Comparison of ENCODE assay signal across 8 cellular contexts in the genomic region with DNA sequence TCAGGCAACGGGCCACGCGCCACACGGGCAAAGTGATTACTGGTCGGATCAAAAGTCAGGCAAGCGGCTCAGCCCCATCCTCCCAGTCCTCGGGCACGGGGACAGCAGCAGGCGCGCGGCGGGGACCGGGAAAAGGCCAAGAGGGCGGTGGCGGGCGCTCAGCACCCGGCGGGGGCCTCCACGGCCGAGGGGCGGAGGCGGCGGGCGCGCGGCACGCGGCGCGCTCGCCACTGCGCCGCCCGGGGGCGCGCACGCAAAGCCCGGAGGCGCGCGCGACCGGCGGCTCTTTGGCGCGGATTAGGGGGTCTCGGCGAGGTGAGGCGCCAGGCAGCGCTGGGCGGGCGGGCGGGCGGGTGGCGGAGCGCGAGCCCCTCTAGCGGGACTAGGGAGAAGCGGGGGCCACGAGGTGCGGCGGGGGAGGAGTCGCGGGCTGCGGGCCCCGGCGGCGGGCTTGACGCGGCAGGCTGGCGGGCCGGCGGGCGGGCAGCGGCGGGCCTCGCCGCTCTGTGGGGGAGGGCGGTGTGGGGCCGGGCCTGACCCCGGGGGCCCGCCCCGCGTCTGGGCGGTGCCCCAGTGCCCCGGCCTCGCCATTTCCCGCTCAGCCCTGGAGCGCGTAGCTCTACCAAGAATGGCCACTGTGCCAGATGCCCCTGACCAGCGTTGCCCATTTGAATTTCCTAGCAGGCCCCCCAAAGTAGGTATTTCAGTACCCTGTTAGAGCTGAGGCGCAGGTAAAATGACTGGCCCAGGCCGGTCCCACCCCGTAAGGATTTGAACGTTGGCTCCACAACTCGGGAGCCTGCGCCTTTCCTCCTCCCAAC. TPM values are rescaled to one million over a fixed set of nuclear protein-coding genes. Genes with fewer than 3 reads are reported as not detected.
A peak's percentile ranks its signal among the peaks of the same experiment; 100 is the strongest.
DNase-seq lines count a peak whose midpoint lies in the region; ATAC-seq and TF ChIP-seq lines count a peak whose summit lies in the region.

A gene (minus strand): TSS at position 202 of the 821 bp plus-strand sequence. CDS start 537 bp downstream, outside the sequence.
A gene with protein sequence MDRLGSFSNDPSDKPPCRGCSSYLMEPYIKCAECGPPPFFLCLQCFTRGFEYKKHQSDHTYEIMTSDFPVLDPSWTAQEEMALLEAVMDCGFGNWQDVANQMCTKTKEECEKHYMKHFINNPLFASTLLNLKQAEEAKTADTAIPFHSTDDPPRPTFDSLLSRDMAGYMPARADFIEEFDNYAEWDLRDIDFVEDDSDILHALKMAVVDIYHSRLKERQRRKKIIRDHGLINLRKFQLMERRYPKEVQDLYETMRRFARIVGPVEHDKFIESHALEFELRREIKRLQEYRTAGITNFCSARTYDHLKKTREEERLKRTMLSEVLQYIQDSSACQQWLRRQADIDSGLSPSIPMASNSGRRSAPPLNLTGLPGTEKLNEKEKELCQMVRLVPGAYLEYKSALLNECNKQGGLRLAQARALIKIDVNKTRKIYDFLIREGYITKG (plus strand): TSS at position 252 of the 821 bp plus-strand sequence. CDS start 4,480 bp downstream, outside the sequence.

- H3K27ac Mint-ChIP-seq in activated naive CD8-positive, alpha-beta T cell treated with anti-CD3 and anti-CD28 coated beads, Interleukin-2, amount 10 ng/mL, durations not matched to agents 7 days and 5 days: peak within 1 kb of the TSS; percentile 95

- H3K4me1 Mint-ChIP-seq in activated naive CD8-positive, alpha-beta T cell treated with anti-CD3 and anti-CD28 coated beads, Interleukin-2, amount 10 ng/mL, durations not matched to agents 7 days and 5 days: peaks cover 44% of the 10 kb centered on the region

- TF ChIP-seq EP300 in tibial nerve (IDR thresholded peaks at IDR 0.05): peak in 1 of 2 donors; percentile 75

- peak within 1 kb of the TSS; percentile 97 for H3K4me3 Mint-ChIP-seq in activated naive CD8-positive, alpha-beta T cell treated with anti-CD3 and anti-CD28 coated beads, Interleukin-2, amount 10 ng/mL, durations not matched to agents 7 days and 5 days

- H3K4me1 ChIP-seq in cardiac muscle cell (ENCODE audit: low read depth): no peaks in the 10 kb centered on the region
- H3K4me1 ChIP-seq in tibial nerve: peaks cover 0 to 29% (median 9%) of the 10 kb centered on the region in 4 donors

- peaks cover 30% of the 10 kb centered on the region for H3K36me3 Mint-ChIP-seq in activated naive CD8-positive, alpha-beta T cell treated with anti-CD3 and anti-CD28 coated beads, Interleukin-2, amount 10 ng/mL, durations not matched to agents 7 days and 5 days

- H3K27me3 Mint-ChIP-seq in activated naive CD8-positive, alpha-beta T cell treated with anti-CD3 and anti-CD28 coated beads, Interleukin-2, amount 10 ng/mL, durations not matched to agents 7 days and 5 days: no peaks in the 10 kb centered on the region

- H3K27me3 ChIP-seq in GM06990 (replicated peaks; ENCODE audit: control insufficient read depth, insufficient read depth, low read length): no peaks in the 10 kb centered on the region
- no peaks in the 10 kb centered on the region for H3K27me3 ChIP-seq in cardiac muscle cell
- H3K27me3 ChIP-seq in tibial nerve: no peaks in the 10 kb centered on the region

- no peaks in the 10 kb centered on the region for H3K9me3 Mint-ChIP-seq in activated naive CD8-positive, alpha-beta T cell treated with anti-CD3 and anti-CD28 coated beads, Interleukin-2, amount 10 ng/mL, durations not matched to agents 7 days and 5 days

- DNase-seq in GM06990 (ENCODE audit: extremely low read depth, insufficient read length): peak; percentile 89
- DNase-seq in HEK293T (ENCODE audit: extremely low spot score): peak; percentile 82
- DNase-seq in MV-4-11 (lab: John Stamatoyannopoulos, UW): peak; percentile 70
- peak; percentile 53 to 77 for DNase-seq in SW 1271 (lab: John Stamatoyannopoulos, UW)
- peak; percentile 86 for DNase-seq in activated naive CD8-positive, alpha-beta T cell treated with anti-CD3 and anti-CD28 coated beads, Interleukin-2, amount 10 ng/mL, durations not matched to agents 7 days and 5 days
- peak; percentile 85 to 86 for DNase-seq in cardiac muscle cell (ENCODE audit: low read depth in 1 of 2, low spot score in 1 of 2)
- DNase-seq in pons (ENCODE audit: low spot score): peak; percentile 49
- DNase-seq in tibial nerve (ENCODE audit: low spot score in 2 of 2): peak; percentile 44 to 46

- TF ChIP-seq POLR2A in tibial nerve (IDR thresholded peaks at IDR 0.05): peak; percentile 21 to 34

- H3K36me3 ChIP-seq in GM06990 (ENCODE audit: control insufficient read depth, insufficient read depth, low read length): peaks cover 3% of the 10 kb centered on the region
- H3K36me3 ChIP-seq in cardiac muscle cell: peaks cover 5% of the 10 kb centered on the region
- H3K36me3 ChIP-seq in tibial nerve: peaks cover 0 to 13% (median 0%) of the 10 kb centered on the region in 3 donors

- WGBS in tibial nerve, 2 donors: 1% methylated on average over 13 to 49 of the region's 97 CpGs

- TF ChIP-seq CTCF in GM06990 (IDR thresholded peaks at IDR 0.05; ENCODE audit: insufficient read depth, low read length, poor library complexity, severe bottlenecking) (no peak), cardiac muscle cell (IDR thresholded peaks at IDR 0.05; ENCODE audit: low read depth, low read length) (no peak), tibial nerve (IDR thresholded peaks at IDR 0.05) (peak in 2 of 5 experiments; percentile 35 to 46)

- CTCF ChIA-PET in HEK293T (lab: Yijun Ruan, JAX): interaction anchor here (0.6 kb wide), 1 partner anchor 43 kb away, joined by 3 read pairs; no protein-coding TSS in a partner anchor

- peak; percentile 95 for ATAC-seq in activated naive CD8-positive, alpha-beta T cell treated with anti-CD3 and anti-CD28 coated beads, Interleukin-2, amount 10 ng/mL, durations not matched to agents 7 days and 5 days (ENCODE audit: low read depth)

- no peaks in the 10 kb centered on the region for H3K9me3 ChIP-seq in cardiac muscle cell (ENCODE audit: low read depth)
- no peaks in the 10 kb centered on the region for H3K9me3 ChIP-seq in tibial nerve

- H3K4me3 ChIP-seq in GM06990 (replicated peaks; ENCODE audit: low read depth, low read length) (peak within 1 kb of the TSS; percentile 77), cardiac muscle cell (peak within 1 kb of the TSS; percentile 67), tibial nerve (peak within 1 kb of the TSS; percentile 65 to 87 (median 84))

- H3K27ac ChIP-seq in cardiac muscle cell (peak within 1 kb of the TSS; percentile 77), tibial nerve (peak within 1 kb of the TSS; percentile 84 to 95 (median 87))

- POLR2A ChIA-PET in HEK293T (lab: Yijun Ruan, JAX): interaction anchor here (0.6 to 2.1 kb wide), 17 partner anchors 10 to 861 kb away, joined by 3 to 10 read pairs (median 5); a partner anchor contains a TSS
- POLR2A ChIA-PET in activated naive CD8-positive, alpha-beta T cell treated with anti-CD3 and anti-CD28 coated beads, Interleukin-2, amount 10 ng/mL, durations not matched to agents 7 days and 5 days (lab: Charles Lee): interaction anchor here (0.7 to 1.5 kb wide), 15 partner anchors 16 to 202 kb away, joined by 3 to 24 read pairs (median 4); a partner anchor contains a TSS

TF ChIP-seq in HEK293T, 16 proteins besides CTCF, POLR2A, EP300 and RAD21:
- peak; percentile 71 for TF ChIP-seq L3MBTL2 (conservative IDR thresholded peaks at IDR 0.05)
- no peak for TF ChIP-seq LEF1 (IDR thresholded peaks at IDR 0.05; ENCODE audit: borderline replicate concordance)

RNA-seq across cellular contexts. Expression of the first gene that starts in this region (rescaled TPM):
- 10 to 100 TPM; 45.1 to 45.9 TPM for total RNA-seq in activated naive CD8-positive, alpha-beta T cell treated with anti-CD3 and anti-CD28 coated beads, Interleukin-2, amount 10 ng/mL, durations not matched to agents 7 days and 5 days
- total RNA-seq in cardiac muscle cell (47.6 and 57.2 TPM in 2 replicates), tibial nerve (10 to 100 TPM; 30.0 to 69.7 (median 49.9) TPM)
- 39.7 and 42.5 TPM in 2 replicates for polyA plus RNA-seq in cardiac muscle cell

RNA-seq across cellular contexts. Expression of the second gene that starts in this region (rescaled TPM):
- total RNA-seq in activated naive CD8-positive, alpha-beta T cell treated with anti-CD3 and anti-CD28 coated beads, Interleukin-2, amount 10 ng/mL, durations not matched to agents 7 days and 5 days: 10 to 100 TPM; 34.5 to 35.8 TPM
- 20.6 and 24.0 TPM in 2 replicates for total RNA-seq in cardiac muscle cell
- polyA plus RNA-seq in cardiac muscle cell: 16.1 and 16.7 TPM in 2 replicates
- total RNA-seq in tibial nerve: 10 to 100 TPM; 17.6 to 74.1 (median 23.5) TPM

Comparison
In these comparisons a context has a peak if more than half of its experiments do, and no peak if none do; other contexts are left out.
1. Peak in every context shown above with its lines: DNase-seq, ATAC-seq, H3K4me3 ChIP-seq and H3K27ac ChIP-seq.